ENCODE assay signal across 24 cellular contexts in genomic region chrX:112359906-112360305, GRCh38.
DNase-seq lines count a peak whose midpoint lies in the region; ATAC-seq, FAIRE-seq and TF ChIP-seq lines count a peak whose summit lies in the region.
"Had no signal": no experiment of that assay in that cellular context is flagged by ENCODE, and none has a peak within 500 bp of the region (broad histone marks: within the 10 kb centered on the region; RNA-seq: fewer than 3 reads in every experiment).

No MANE protein-coding gene starts in this region.

- no peak for FAIRE-seq in GM12892 (lab: Jason Lieb, UNC)
- FAIRE-seq: A204.1, D721Med, GM12878, GM18507, H54 had no signal

- H3K27ac ChIP-seq in SK-N-SH (ENCODE audit: low read depth in 2 of 2, low read length in 1 of 2) = peak overlapping the region in 1 of 2 experiments; percentile 5; a peak in 1 of 4 replicates
- peak overlapping the region; percentile 29 for H3K27ac ChIP-seq in smooth muscle cell (ENCODE audit: low read depth)
- no peak overlapping the region for H3K27ac ChIP-seq in colonic mucosa
- H3K27ac ChIP-seq: 22Rv1, BLaER1, C4-2B had no signal

- no peak for DNase-seq in SK-N-SH
- DNase-seq in MG63 = peak; percentile 1
- peak; percentile 5 for DNase-seq in fibroblast of peridontal ligament (ENCODE audit: extremely low read depth)
- no peak for DNase-seq in smooth muscle cell (lab: John Stamatoyannopoulos, UW; ENCODE audit: unreplicated experiment)
- DNase-seq in GM12892 (ENCODE audit: insufficient read length) = no peak
- DNase-seq in NCI-H226 = no peak
- DNase-seq in colonic mucosa = no peak
- DNase-seq: CD4-positive, alpha-beta T cell; CD8-positive, alpha-beta memory T cell; DMS 273 treated with DMSO at 0.1 percent for 48 hours; DMS79; EL; GDM1; GOT3 had no signal

- H3K9ac ChIP-seq in SK-N-SH (no peak overlapping the region), smooth muscle cell (ENCODE audit: low read depth) (no peak overlapping the region), colonic mucosa (ENCODE audit: low read depth in 2 of 2, low read length in 2 of 2) (no peak overlapping the region)
- H3K9ac ChIP-seq: BLaER1 had no signal

- ATAC-seq in SK-N-SH treated with all-trans-retinoic acid at 6 μM for 48 hours = no peak
- ATAC-seq: GM12878 had no signal

- CTCF ChIA-PET in SK-N-SH (lab: Yijun Ruan, JAX) = no interaction called here

- no peak for TF ChIP-seq RAD21 in SK-N-SH (IDR thresholded peaks at IDR 0.05; ENCODE audit: low read length)

- TF ChIP-seq EP300 in SK-N-SH (IDR thresholded peaks at IDR 0.05; ENCODE audit: borderline replicate concordance in 1 of 2, low read depth in 1 of 2, low read length in 1 of 2) = no peak

- H3K4me3 ChIP-seq in SK-N-SH (ENCODE audit: low read depth in 2 of 2, low read length in 1 of 2) (no peak overlapping the region), MG63 (no peak overlapping the region), smooth muscle cell (no peak overlapping the region), colonic mucosa (no peak overlapping the region)
- H3K4me3 ChIP-seq: BLaER1, GM12878, HAP-1 had no signal

- TF ChIP-seq CTCF in SK-N-SH (IDR thresholded peaks at IDR 0.05) = no peak
- TF ChIP-seq CTCF in smooth muscle cell (IDR thresholded peaks at IDR 0.05; ENCODE audit: borderline replicate concordance, insufficient read depth, poor library complexity, severe bottlenecking) = no peak
- TF ChIP-seq CTCF in colonic mucosa (IDR thresholded peaks at IDR 0.05) = no peak

- H3K9me3 ChIP-seq in SK-N-SH = no peaks in the 10 kb centered on the region
- no peaks in the 10 kb centered on the region for H3K9me3 ChIP-seq in MG63
- no peaks in the 10 kb centered on the region for H3K9me3 ChIP-seq in smooth muscle cell (replicated peaks; ENCODE audit: low read depth)
- H3K9me3 ChIP-seq in colonic mucosa = no peaks in the 10 kb centered on the region
- H3K9me3 ChIP-seq: BLaER1, HAP-1 had no signal

- H3K79me2 ChIP-seq in SK-N-SH (ENCODE audit: insufficient read depth) = no peaks in the 10 kb centered on the region
- H3K79me2 ChIP-seq in smooth muscle cell (ENCODE audit: low read depth) = no peaks in the 10 kb centered on the region

- no peaks in the 10 kb centered on the region for H3K9me2 ChIP-seq in SK-N-SH

- WGBS in SK-N-SH (ENCODE audit: low lambda C conversion rate) = 17% methylated on average over 1 of the region's 1 CpG
- 0% methylated on average over 1 of the region's 1 CpG for WGBS in smooth muscle cell (ENCODE audit: low lambda C conversion rate)

- POLR2A ChIA-PET in SK-N-SH (lab: Yijun Ruan, JAX) = no interaction called here

- H2AFZ ChIP-seq in SK-N-SH (ENCODE audit: low read depth) = 0 out of 2 replicates have a peak overlapping the region, but pooled peaks have one; percentile 37
- no peak overlapping the region for H2AFZ ChIP-seq in smooth muscle cell (ENCODE audit: low read depth)

- no peak for TF ChIP-seq POLR2A in GM12892 (IDR thresholded peaks at IDR 0.05; ENCODE audit: low read depth, low read length)

- no peaks in the 10 kb centered on the region for H3K36me3 ChIP-seq in SK-N-SH (replicated peaks in 1 of 2; ENCODE audit: control insufficient read depth in 1 of 2, insufficient read depth in 2 of 2, low read length in 1 of 2)
- no peaks in the 10 kb centered on the region for H3K36me3 ChIP-seq in MG63
- H3K36me3 ChIP-seq in smooth muscle cell (ENCODE audit: low read depth) = no peaks in the 10 kb centered on the region
- no peaks in the 10 kb centered on the region for H3K36me3 ChIP-seq in colonic mucosa
- H3K36me3 ChIP-seq: BLaER1, HAP-1 had no signal

- H3K27me3 ChIP-seq in SK-N-SH (ENCODE audit: insufficient read depth) = no peaks in the 10 kb centered on the region
- H3K27me3 ChIP-seq in MG63 = no peaks in the 10 kb centered on the region
- no peaks in the 10 kb centered on the region for H3K27me3 ChIP-seq in smooth muscle cell (ENCODE audit: low read depth)
- H3K27me3 ChIP-seq in colonic mucosa = no peaks in the 10 kb centered on the region

- H3K4me1 ChIP-seq in SK-N-SH (ENCODE audit: control insufficient read depth in 1 of 2, insufficient read depth in 2 of 2, low read depth in 1 of 2, low read length in 1 of 2) = no peaks in the 10 kb centered on the region
- H3K4me1 ChIP-seq in smooth muscle cell (ENCODE audit: low read depth) = peaks cover 3% of the 10 kb centered on the region
- H3K4me1 ChIP-seq in colonic mucosa = no peaks in the 10 kb centered on the region
- H3K4me1 ChIP-seq: BLaER1 had no signal

- H3F3A ChIP-seq in SK-N-SH (replicated peaks; ENCODE audit: insufficient read depth) (no peaks in the 10 kb centered on the region), smooth muscle cell (ENCODE audit: low read depth) (peaks cover 4% of the 10 kb centered on the region)

- H4K20me1 ChIP-seq in SK-N-SH (ENCODE audit: insufficient read depth) (no peaks in the 10 kb centered on the region), smooth muscle cell (ENCODE audit: low read depth) (no peaks in the 10 kb centered on the region)
- H4K20me1 ChIP-seq: BLaER1 had no signal

- intact Hi-C loops in colonic mucosa (cut with DNase I) = no loop called here

- no peak overlapping the region for H3K4me2 ChIP-seq in SK-N-SH
- peak overlapping the region; percentile 39 for H3K4me2 ChIP-seq in smooth muscle cell
- H3K4me2 ChIP-seq: BLaER1 had no signal

TF ChIP-seq in SK-N-SH, 30 proteins besides CTCF, POLR2A, EP300 and RAD21:
- TF ChIP-seq REST (IDR thresholded peaks at IDR 0.05; ENCODE audit: low read depth, low read length) = no peak
- TF ChIP-seq NRF1 (IDR thresholded peaks at IDR 0.05; ENCODE audit: low read depth, low read length) = no peak

TF ChIP-seq in SK-N-SH treated with all-trans-retinoic acid at 6 μM for 48 hours, 23 proteins besides CTCF, POLR2A, EP300 and RAD21:
- TF ChIP-seq ESRRG (CRISPR knock-in tag; IDR thresholded peaks at IDR 0.05) = no peak
- no peak for TF ChIP-seq ISL1 (CRISPR knock-in tag; IDR thresholded peaks at IDR 0.05)
- TF ChIP-seq POU6F1 (CRISPR knock-in tag; IDR thresholded peaks at IDR 0.05; ENCODE audit: borderline replicate concordance, low read depth) = no peak
- TF ChIP-seq PPARA (CRISPR knock-in tag; IDR thresholded peaks at IDR 0.05; ENCODE audit: borderline replicate concordance) = no peak

Comparison
In these comparisons a context has a peak if more than half of its experiments do, and no peak if none do; other contexts are left out.
1. DNase-seq: peak in MG63 (single experiment) and fibroblast of peridontal ligament (single experiment); none in SK-N-SH (single experiment), smooth muscle cell (single experiment), GM12892 (single experiment), NCI-H226 (single experiment) and colonic mucosa (single experiment).